Comparison of ENCODE assay signal across 26 cellular contexts in the genomic region with DNA sequence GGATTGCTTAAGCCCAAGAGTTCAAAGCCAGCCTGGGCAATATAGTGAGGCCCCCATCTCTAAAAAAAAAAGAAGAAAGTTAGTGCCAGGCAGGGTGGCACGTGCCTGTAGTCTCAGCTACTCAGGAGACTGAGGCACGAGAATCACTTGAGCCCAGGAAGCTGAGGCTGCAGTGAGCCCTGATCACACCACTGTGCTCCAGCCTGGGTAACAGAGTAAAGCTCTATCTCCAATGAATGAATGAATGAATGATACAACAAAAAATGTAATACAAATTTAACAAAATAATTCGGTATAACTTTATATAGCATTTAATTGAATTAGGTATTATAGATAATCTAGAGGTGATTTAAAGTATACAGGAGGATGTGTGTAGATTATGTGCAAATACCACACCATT.
"Had no signal": no experiment of that assay in that cellular context is flagged by ENCODE, and none has a peak within 500 bp of the region (broad histone marks: within the 10 kb centered on the region; RNA-seq: fewer than 3 reads in every experiment).

No MANE protein-coding gene starts in this region.

- ATAC-seq: Panc1, Right ventricle myocardium inferior had no signal

- H3K27ac Mint-ChIP-seq: activated naive CD4-positive, alpha-beta T cell treated with anti-CD3 and anti-CD28 coated beads for 36 hours; activated naive CD8-positive, alpha-beta T cell; brain had no signal

- H3K4me3 Mint-ChIP-seq: activated naive CD4-positive, alpha-beta T cell treated with anti-CD3 and anti-CD28 coated beads for 36 hours; activated naive CD8-positive, alpha-beta T cell; brain had no signal

- H3K27ac ChIP-seq: SK-N-MC had no signal

- DNase-seq: activated CD4-positive, alpha-beta T cell treated with anti-CD3 and anti-CD28 coated beads for 4 hours; activated CD4-positive, alpha-beta T cell treated with anti-CD3 and anti-CD28 coated beads, Interleukin-2, amount 50 U/mL, for 48 hours; activated CD8-positive, alpha-beta memory T cell treated with anti-CD3 and anti-CD28 coated beads for 24 hours; activated effector memory CD4-positive, alpha-beta T cell treated with anti-CD3 and anti-CD28 coated beads, Interleukin-2, amount 50 U/mL, for 16 hours; activated naive CD4-positive, alpha-beta T cell treated with anti-CD3 and anti-CD28 coated beads for 36 hours; activated T-cell treated with anti-CD3 and anti-CD28 coated beads, Interleukin-2, amount 50 U/mL, for 1 hour; amygdala; Karpas-422; MM.1S; NCI-H1105; NCI-H1436; NCI-H1694 treated with DMSO at 0.1 percent for 48 hours; NCI-H2029 treated with DMSO at 0.1 percent for 48 hours; NCI-H345; NCI-H510A; NCI-H526 treated with DMSO at 0.1 percent for 48 hours; NCI-H82; RPMI8226; SW 1271 had no signal

- H3K4me3 ChIP-seq: K562, SK-N-MC had no signal

- H3K9me3 Mint-ChIP-seq: activated naive CD4-positive, alpha-beta T cell treated with anti-CD3 and anti-CD28 coated beads for 36 hours; activated T-helper 1 cell treated with anti-CD3 and anti-CD28 coated beads, Interleukin-12 subunit alpha, Interleukin-12 subunit beta, Interleukin-2, Interleukin-4 antibody, amounts not matched to agents 30 ng/mL and 10 ng/mL and 1 ng/mL, durations not matched to agents 14 hours and 24 hours and 36 hours; brain had no signal

- H3K4me1 Mint-ChIP-seq: brain had no signal

- H3K27me3 Mint-ChIP-seq: activated naive CD8-positive, alpha-beta T cell; brain had no signal
